ENCODE assay signal across 11 cellular contexts in genomic region chr10:13414855-13415254, GRCh38.
DNase-seq lines count a peak whose midpoint lies in the region; ATAC-seq, FAIRE-seq and TF ChIP-seq lines count a peak whose summit lies in the region.
"Had no signal": no experiment of that assay in that cellular context is flagged by ENCODE, and none has a peak within 500 bp of the region (broad histone marks: within the 10 kb centered on the region; RNA-seq: fewer than 3 reads in every experiment).

No MANE protein-coding gene starts in this region.

- no peak overlapping the region for H2AFZ ChIP-seq in IMR-90 (replicated peaks; ENCODE audit: low read length, poor library complexity)

- no peak overlapping the region for H3K27ac ChIP-seq in IMR-90 (ENCODE audit: insufficient read depth, low read length)
- no peak overlapping the region for H3K27ac ChIP-seq in brain microvascular endothelial cell
- no peak overlapping the region for H3K27ac ChIP-seq in gastroesophageal sphincter

- no peaks in the 10 kb centered on the region for H3K79me1 ChIP-seq in IMR-90 (ENCODE audit: low read depth in 1 of 2, low read length in 2 of 2)

- no TSS peak for BruUV-seq in IMR-90 (replicated peaks; lab: Mats Ljungman, UMichigan)

- dilution Hi-C loops in IMR-90 (cut with HindIII; ENCODE audit: low sequenced_read_pairs, unreplicated experiment), result no loop called here

- no peaks in the 10 kb centered on the region for H3K9me3 Mint-ChIP-seq in natural killer cell treated with Interleukin-12 subunit alpha and Interleukin-12 subunit beta and Interleukin-15 and Interleukin-18, amount 100 ng/mL, for 72 hours

- H3K4me3 ChIP-seq in IMR-90 (ENCODE audit: insufficient read depth, low read depth, low read length), result no peak overlapping the region
- no peak overlapping the region for H3K4me3 ChIP-seq in brain microvascular endothelial cell (ENCODE audit: low read depth, low read length)
- H3K4me3 ChIP-seq in gastroesophageal sphincter, result no peak overlapping the region
- H3K4me3 ChIP-seq: HAP-1 had no signal

- no peak overlapping the region for H3K4me3 Mint-ChIP-seq in natural killer cell treated with Interleukin-12 subunit alpha and Interleukin-12 subunit beta and Interleukin-15 and Interleukin-18, amount 100 ng/mL, for 72 hours
- H3K4me3 Mint-ChIP-seq: nephron had no signal

- TF ChIP-seq POLR2A in IMR-90 (IDR thresholded peaks at IDR 0.05; ENCODE audit: low read depth, low read length), result no peak
- no peak for TF ChIP-seq POLR2A in gastroesophageal sphincter (IDR thresholded peaks at IDR 0.05)

- no peak overlapping the region for H2BK20ac ChIP-seq in IMR-90 (ENCODE audit: low read depth, low read length)

- no peak overlapping the region for H2BK15ac ChIP-seq in IMR-90 (ENCODE audit: low read depth, low read length)

- H2BK5ac ChIP-seq in IMR-90 (ENCODE audit: low read depth, low read length, poor library complexity, severe bottlenecking), result no peak overlapping the region

- no peak for FAIRE-seq in D721Med (lab: Jason Lieb, UNC)

- ATAC-seq in IMR-90 (ENCODE audit: low read depth) (no peak), gastroesophageal sphincter (no peak)
- no peak for ATAC-seq in natural killer cell treated with Interleukin-12 subunit alpha and Interleukin-12 subunit beta and Interleukin-15 and Interleukin-18, amount 100 ng/mL, for 72 hours

- no peaks in the 10 kb centered on the region for H3K36me3 Mint-ChIP-seq in natural killer cell treated with Interleukin-12 subunit alpha and Interleukin-12 subunit beta and Interleukin-15 and Interleukin-18, amount 100 ng/mL, for 72 hours

- H3K14ac ChIP-seq in IMR-90 (replicated peaks; ENCODE audit: low read depth, low read length), result no peak overlapping the region

- no peaks in the 10 kb centered on the region for H4K20me1 ChIP-seq in IMR-90 (ENCODE audit: insufficient read depth, low read length)

- no peak for TF ChIP-seq EP300 in gastroesophageal sphincter (IDR thresholded peaks at IDR 0.05)

- H3K4me1 Mint-ChIP-seq in natural killer cell treated with Interleukin-12 subunit alpha and Interleukin-12 subunit beta and Interleukin-15 and Interleukin-18, amount 100 ng/mL, for 72 hours (ENCODE audit: low read depth in 2 of 2), result no peaks in the 10 kb centered on the region
- H3K4me1 Mint-ChIP-seq: nephron had no signal

- intact Hi-C loops in IMR-90 (cut with micrococcal nuclease), result no loop called here

- peak; percentile 22 for TF ChIP-seq CTCF in D721Med (IDR thresholded peaks at IDR 0.05; ENCODE audit: insufficient read depth, missing control alignments)
- TF ChIP-seq CTCF in IMR-90 (conservative IDR thresholded peaks at IDR 0.05; ENCODE audit: low read depth, low read length), result peak; percentile 38
- TF ChIP-seq CTCF in brain microvascular endothelial cell (IDR thresholded peaks at IDR 0.05; ENCODE audit: low read depth, low read length, missing control alignments), result peak; percentile 66
- TF ChIP-seq CTCF in gastroesophageal sphincter (IDR thresholded peaks at IDR 0.05), result no peak

- H3K4me2 ChIP-seq in IMR-90 (ENCODE audit: low read depth, low read length), result no peak overlapping the region

- no peak overlapping the region for H3K18ac ChIP-seq in IMR-90 (ENCODE audit: low read depth, low read length)

- H2BK120ac ChIP-seq in IMR-90 (ENCODE audit: low read depth, low read length), result no peak overlapping the region

- no peak overlapping the region for H4K8ac ChIP-seq in IMR-90 (ENCODE audit: low read depth in 2 of 2, low read length in 2 of 2)

- H3K9ac ChIP-seq in IMR-90 (ENCODE audit: low read depth, low read length), result no peak overlapping the region

- H4K91ac ChIP-seq in IMR-90 (ENCODE audit: insufficient read depth, low read depth, low read length), result no peak overlapping the region

- in situ Hi-C loops in IMR-90 (cut with MboI; ENCODE audit: low sequenced_read_pairs) (no loop called here), brain microvascular endothelial cell (cut with HindIII; ENCODE audit: low pct_ligation_motif_present, low sequenced_read_pairs) (no loop called here)

- peaks cover 6 to 26% of the 10 kb centered on the region in 2 donors for H3K27me3 Mint-ChIP-seq in natural killer cell treated with Interleukin-12 subunit alpha and Interleukin-12 subunit beta and Interleukin-15 and Interleukin-18, amount 100 ng/mL, for 72 hours

- 50% methylated on average over 1 of the region's 2 CpGs; no CpG with 5 or more reads in 1 of the 2 experiments for WGBS in IMR-90 (ENCODE audit: extremely low coverage in 2 of 2, insufficient read length in 1 of 2), 2 experiments
- 50% methylated on average over 1 of the region's 2 CpGs; no CpG with 5 or more reads in 1 of the 2 donors for WGBS in gastroesophageal sphincter (ENCODE audit: low coverage in 1 of 2), 2 donors

- no peak overlapping the region for H4K5ac ChIP-seq in IMR-90 (ENCODE audit: low read depth, low read length)

- no peak overlapping the region for H3K56ac ChIP-seq in IMR-90 (ENCODE audit: extremely low read depth, insufficient read depth, low read length)

- H2AK5ac ChIP-seq in IMR-90 (ENCODE audit: low read depth, low read length), result no peak overlapping the region

- TF ChIP-seq RAD21 in IMR-90 (IDR thresholded peaks at IDR 0.05; ENCODE audit: low read length), result 0 out of 2 replicates have a peak, but pooled peaks have one; percentile 13

- peaks cover 3% of the 10 kb centered on the region; the same call in 1 of the 2 replicates for H3K9me3 ChIP-seq in IMR-90 (ENCODE audit: control insufficient read depth, insufficient read depth, low read length)
- peaks cover 0 to 22% (median 0%) of the 10 kb centered on the region in 3 donors for H3K9me3 ChIP-seq in gastroesophageal sphincter

- H3K36me3 ChIP-seq in IMR-90 (ENCODE audit: control insufficient read depth, insufficient read depth, low read length), result no peaks in the 10 kb centered on the region
- no peaks in the 10 kb centered on the region for H3K36me3 ChIP-seq in brain microvascular endothelial cell (replicated peaks)
- H3K36me3 ChIP-seq in gastroesophageal sphincter, result no peaks in the 10 kb centered on the region
- H3K36me3 ChIP-seq: HAP-1 had no signal

- H3K4ac ChIP-seq in IMR-90 (ENCODE audit: low read depth, low read length), result no peak overlapping the region

- H3K4me1 ChIP-seq in IMR-90 (ENCODE audit: control insufficient read depth, insufficient read depth, low read length) (no peaks in the 10 kb centered on the region), gastroesophageal sphincter (no peaks in the 10 kb centered on the region)
- H3K4me1 ChIP-seq: HAP-1 had no signal

- H3K27ac Mint-ChIP-seq in natural killer cell treated with Interleukin-12 subunit alpha and Interleukin-12 subunit beta and Interleukin-15 and Interleukin-18, amount 100 ng/mL, for 72 hours, result no peak overlapping the region
- H3K27ac Mint-ChIP-seq: nephron had no signal

- POLR2A ChIA-PET in IMR-90 (lab: Charles Lee; ENCODE audit: unreplicated experiment), result no interaction called here

- no peak overlapping the region for H2AK9ac ChIP-seq in IMR-90 (replicated peaks; ENCODE audit: low read depth, low read length, poor library complexity)

- no peak for DNase-seq in D721Med (ENCODE audit: insufficient read length, low spot score)
- DNase-seq in IMR-90, result no peak
- DNase-seq in brain microvascular endothelial cell, result peak; percentile 33
- peak; percentile 37 to 53 for DNase-seq in lung microvascular endothelial cell (ENCODE audit: low read depth in 2 of 2)
- no peak for DNase-seq in natural killer cell treated with Interleukin-12 subunit alpha and Interleukin-12 subunit beta and Interleukin-15 and Interleukin-18, amount 100 ng/mL, for 72 hours (ENCODE audit: low spot score)
- DNase-seq in activated T-cell treated with anti-CD3 and anti-CD28 coated beads, Interleukin-2, amount 50 U/mL, for 1 hour, result no peak
- no peak for DNase-seq in NCI-H2029 treated with DMSO at 0.1 percent for 48 hours (lab: John Stamatoyannopoulos, UW)
- DNase-seq: Kasumi-1 had no signal

- H3K9me1 ChIP-seq in IMR-90 (ENCODE audit: insufficient read depth, low read length), result no peaks in the 10 kb centered on the region

- H3K27me3 ChIP-seq in IMR-90 (ENCODE audit: control insufficient read depth, insufficient read depth, low read length) (peaks cover 19% of the 10 kb centered on the region), brain microvascular endothelial cell (replicated peaks) (no peaks in the 10 kb centered on the region), gastroesophageal sphincter (peaks cover 7% of the 10 kb centered on the region)

- H3K23ac ChIP-seq in IMR-90 (ENCODE audit: low read depth, low read length), result no peak overlapping the region

- CTCF ChIA-PET in IMR-90 (lab: Yijun Ruan, JAX), result interaction anchor here (0.6 to 1.1 kb wide), 6 partner anchors 8 to 466 kb away, joined by 3 to 4 read pairs (median 4); no protein-coding TSS in a partner anchor

TF ChIP-seq in IMR-90, 13 proteins besides CTCF, POLR2A, EP300 and RAD21:
- TF ChIP-seq SMC3 (IDR thresholded peaks at IDR 0.05; ENCODE audit: low read depth, low read length) (peak; percentile 25; the same call in 1 of the 2 replicates), MAZ (IDR thresholded peaks at IDR 0.05; ENCODE audit: borderline replicate concordance, low read depth, low read length) (no peak), FOS (IDR thresholded peaks at IDR 0.05; ENCODE audit: low read depth, low read length) (no peak), MAFK (IDR thresholded peaks at IDR 0.05; ENCODE audit: low read depth, low read length) (no peak), RCOR1 (IDR thresholded peaks at IDR 0.05; ENCODE audit: insufficient replicate concordance, low read length) (no peak), MXI1 (IDR thresholded peaks at IDR 0.05; ENCODE audit: borderline replicate concordance, low read depth, low read length) (no peak)

Comparison
In these comparisons a context has a peak if more than half of its experiments do, and no peak if none do; other contexts are left out.
1. DNase-seq: peak in brain microvascular endothelial cell (single experiment) and lung microvascular endothelial cell (2 of 2); none in D721Med (single experiment), IMR-90 (single experiment), natural killer cell treated with Interleukin-12 subunit alpha and Interleukin-12 subunit beta and Interleukin-15 and Interleukin-18, amount 100 ng/mL, for 72 hours (single experiment), activated T-cell treated with anti-CD3 and anti-CD28 coated beads, Interleukin-2, amount 50 U/mL, for 1 hour (single experiment) and NCI-H2029 treated with DMSO at 0.1 percent for 48 hours (single experiment).
2. CTCF ChIP-seq: peak in D721Med (single experiment), IMR-90 (single experiment) and brain microvascular endothelial cell (single experiment); none in gastroesophageal sphincter (0 of 4).